ENCODE assay signal across 1 cellular context in the genomic region with DNA sequence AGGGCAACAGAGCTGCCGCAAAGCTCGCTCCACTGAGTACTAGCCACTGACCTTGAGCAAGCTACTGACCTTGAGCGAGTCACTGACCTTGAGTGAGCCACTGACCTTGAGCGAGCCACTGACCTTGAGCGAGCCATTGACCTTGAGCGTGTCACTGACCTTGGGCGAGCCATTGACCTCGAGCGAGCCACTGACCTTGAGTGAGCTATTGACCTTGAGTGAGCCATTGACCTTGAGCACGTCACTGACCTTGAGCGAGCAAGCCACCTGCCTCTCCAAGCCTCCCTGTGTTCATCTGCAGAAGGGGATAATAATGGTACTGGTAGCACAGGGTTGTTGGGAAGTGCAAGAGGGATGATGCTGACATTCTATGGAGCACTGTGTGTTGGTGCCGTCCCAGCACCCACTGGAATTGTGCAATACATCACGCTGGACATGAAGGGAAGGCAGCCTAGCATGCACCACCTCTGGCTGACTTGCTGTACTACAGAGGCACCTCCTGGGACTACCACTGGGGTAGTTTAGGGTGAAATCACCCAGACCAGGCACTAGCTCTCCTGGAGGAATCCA.
TF ChIP-seq lines count a peak whose summit lies in the region.

No MANE protein-coding gene starts in this region.

TF ChIP-seq in GM23338, 12 proteins besides CTCF, POLR2A, EP300 and RAD21 (continued from another document):
- no peak for TF ChIP-seq REST (IDR thresholded peaks at IDR 0.05; ENCODE audit: unreplicated experiment)
- no peak for TF ChIP-seq POLR2AphosphoS5 (IDR thresholded peaks at IDR 0.05; ENCODE audit: low read depth)
- no peak for TF ChIP-seq EZH2phosphoT487 (IDR thresholded peaks at IDR 0.05; ENCODE audit: unreplicated experiment)
- no peak for TF ChIP-seq EZH2 (IDR thresholded peaks at IDR 0.05; ENCODE audit: low read depth, unreplicated experiment)
- TF ChIP-seq JUNB (IDR thresholded peaks at IDR 0.05; ENCODE audit: unreplicated experiment): no peak
- TF ChIP-seq ZNF114 (CRISPR knock-in tag; IDR thresholded peaks at IDR 0.05): no peak
- no peak for TF ChIP-seq NANOG (IDR thresholded peaks at IDR 0.05; ENCODE audit: borderline replicate concordance)
